ENCODE assay signal across 14 cellular contexts in the genomic region with DNA sequence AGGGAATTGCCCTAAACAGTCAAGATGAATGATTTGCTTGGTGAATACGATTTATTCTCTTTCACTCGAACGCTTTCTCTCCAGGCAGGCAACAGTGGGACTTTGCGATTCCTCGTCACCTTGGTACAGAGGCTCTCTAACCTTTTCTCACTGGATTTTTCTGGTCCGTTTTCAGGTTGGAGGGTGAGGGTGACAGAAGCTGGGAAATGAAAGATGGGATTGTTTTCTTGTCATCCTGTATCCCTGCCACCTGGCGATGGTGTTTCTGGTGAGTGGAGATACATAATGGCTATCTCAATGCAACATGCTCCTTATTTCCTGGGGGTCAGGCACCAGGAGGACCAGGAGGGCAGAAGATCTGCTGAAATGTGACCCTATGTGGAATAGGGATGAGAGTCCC.
DNase-seq lines count a peak whose midpoint lies in the region.
"Had no signal": no experiment of that assay in that cellular context is flagged by ENCODE, and none has a peak within 500 bp of the region (broad histone marks: within the 10 kb centered on the region; RNA-seq: fewer than 3 reads in every experiment).

No MANE protein-coding gene starts in this region.

- no peaks in the 10 kb centered on the region for H3K36me3 ChIP-seq in CD4-positive, alpha-beta memory T cell (ENCODE audit: insufficient read depth, low read length)
- H3K36me3 ChIP-seq: BLaER1 had no signal

- CTCF ChIA-PET in CD4-positive, alpha-beta memory T cell (lab: Charles Lee; ENCODE audit: partially characterized antibody), result interaction anchor here (0.7 to 1.3 kb wide), 3 partner anchors 13 to 580 kb away, joined by 3 to 4 read pairs (median 3); no protein-coding TSS in a partner anchor

- H3K4me1 Mint-ChIP-seq in CD4-positive, alpha-beta memory T cell, result peaks cover 20 to 40% (median 31%) of the 10 kb centered on the region in 4 donors

- no peak overlapping the region for H3K4me3 ChIP-seq in CD4-positive, alpha-beta memory T cell (ENCODE audit: low read length in 2 of 2)
- H3K4me3 ChIP-seq: BLaER1, GM23338 had no signal

- no peaks in the 10 kb centered on the region for H3K9me3 Mint-ChIP-seq in CD4-positive, alpha-beta memory T cell
- H3K9me3 Mint-ChIP-seq: CD8-positive, alpha-beta T cell; GM23338 had no signal

- no peaks in the 10 kb centered on the region for H3K36me3 Mint-ChIP-seq in CD4-positive, alpha-beta memory T cell
- H3K36me3 Mint-ChIP-seq: CD14-positive monocyte; CD8-positive, alpha-beta T cell had no signal

- no peaks in the 10 kb centered on the region for H3K9me3 ChIP-seq in CD4-positive, alpha-beta memory T cell (ENCODE audit: control insufficient read depth in 1 of 2, low read length in 2 of 2)
- H3K9me3 ChIP-seq: BLaER1 had no signal

- no peak overlapping the region for H3K27ac ChIP-seq in CD4-positive, alpha-beta memory T cell (ENCODE audit: low read depth, low read length)
- H3K27ac ChIP-seq: BLaER1 had no signal

- peak overlapping the region in 1 of 8 donors; percentile 50 for H3K4me3 Mint-ChIP-seq in CD4-positive, alpha-beta memory T cell
- H3K4me3 Mint-ChIP-seq: CD8-positive, alpha-beta T cell; GM23338 had no signal

- no peaks in the 10 kb centered on the region for H3K27me3 Mint-ChIP-seq in CD4-positive, alpha-beta memory T cell

- peak overlapping the region in 5 of 7 donors; percentile 19 to 85 (median 73) for H3K27ac Mint-ChIP-seq in CD4-positive, alpha-beta memory T cell
- H3K27ac Mint-ChIP-seq: CD14-positive monocyte; CD8-positive, alpha-beta T cell; GM23338 had no signal

- DNase-seq in CD4-positive, alpha-beta memory T cell, result no peak
- DNase-seq in SK-N-DZ (ENCODE audit: low spot score) (peak; percentile 88), left kidney (ENCODE audit: low read depth, low spot score) (peak; percentile 31), retina (peak; percentile 24), hypothalamus (lab: John Stamatoyannopoulos, UW) (no peak), 8988T (no peak)
- DNase-seq: Calu3; CD8-positive, alpha-beta T cell; DMS79 treated with DMSO at 0.1 percent for 48 hours; GF-D8; HCEC 1CT had no signal

- POLR2A ChIA-PET in CD4-positive, alpha-beta memory T cell (lab: Charles Lee; ENCODE audit: partially characterized antibody), result interaction anchor here (0.6 to 4.4 kb wide), 5 partner anchors 14 to 151 kb away, joined by 3 to 40 read pairs (median 3); no protein-coding TSS in a partner anchor

- H3K4me1 ChIP-seq in CD4-positive, alpha-beta memory T cell (ENCODE audit: insufficient read depth, low read length), result peaks cover 34% of the 10 kb centered on the region
- H3K4me1 ChIP-seq: BLaER1 had no signal

- H3K27me3 ChIP-seq in CD4-positive, alpha-beta memory T cell (ENCODE audit: insufficient read depth, low read length), result no peaks in the 10 kb centered on the region
- H3K27me3 ChIP-seq: BLaER1 had no signal

- intact Hi-C loops in CD4-positive, alpha-beta memory T cell (cut with micrococcal nuclease), result loop anchor here (5.0 kb wide), 2 partner anchors 43 to 222 kb away; no protein-coding TSS in a partner anchor

Comparison
In these comparisons a context has a peak if more than half of its experiments do, and no peak if none do; other contexts are left out.
1. DNase-seq: peak in SK-N-DZ (single experiment), left kidney (single experiment) and retina (single experiment); none in CD4-positive, alpha-beta memory T cell (0 of 5), hypothalamus (0 of 51) and 8988T (single experiment).